ENCODE assay signal across 11 cellular contexts in the genomic region with DNA sequence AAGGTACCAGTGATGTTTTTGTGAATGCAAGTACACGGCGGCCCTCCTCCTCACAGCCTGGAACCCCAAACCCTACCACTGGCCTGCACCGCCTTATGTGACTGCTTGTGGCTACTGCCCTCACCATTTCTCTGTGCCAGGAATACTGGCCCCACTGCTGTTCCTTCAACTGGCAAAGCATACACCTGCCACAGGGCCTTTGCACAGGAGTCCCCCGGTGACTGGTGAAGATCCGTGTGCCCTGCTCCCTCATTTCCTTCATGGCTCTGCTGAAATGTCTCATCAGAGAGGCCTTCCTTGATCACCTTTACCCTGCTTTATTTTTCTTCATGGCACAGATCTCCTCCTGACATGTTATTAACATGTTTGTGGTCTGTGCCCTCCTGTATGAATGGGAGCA. TPM values are rescaled to one million over a fixed set of nuclear protein-coding genes. Genes with fewer than 3 reads are reported as not detected.
"Had no signal": no experiment of that assay in that cellular context is flagged by ENCODE, and none has a peak within 500 bp of the region (broad histone marks: within the 10 kb centered on the region; RNA-seq: fewer than 3 reads in every experiment).

No MANE protein-coding gene starts in this region.

- H3K4me1 Mint-ChIP-seq: GM23338, H9 had no signal

- ATAC-seq: GM23338, HCT116 had no signal

- H3K27ac ChIP-seq: GM23248 had no signal

- H3K4me3 Mint-ChIP-seq: GM23338, H9, HFFc6 had no signal

- H3K36me3 ChIP-seq: HAP-1 had no signal

- DNase-seq: GM23248, GOT3, H7, H9, HCEC 1CT, HFFc6 had no signal

- H3K4me3 ChIP-seq: GM23248, GM23338, HAP-1 had no signal

- H2AFZ ChIP-seq: GM23248, GM23338 had no signal

- H3K4me1 ChIP-seq: HAP-1 had no signal

- H3K27ac Mint-ChIP-seq: GM23338, H9, HFFc6 had no signal

- H3K4me2 ChIP-seq: GM23338 had no signal

- H3K9ac ChIP-seq: GM23248 had no signal

- FAIRE-seq: H1, H54 had no signal

- H3K9me3 ChIP-seq: HAP-1 had no signal

- H3K9me3 Mint-ChIP-seq: GM23338, H9, HFFc6 had no signal

RNA-seq across cellular contexts. Expression of gene FOXC1, which starts 53.8 kb away (rescaled TPM):
- total RNA-seq: H9 had no signal
- polyA plus RNA-seq: H1 had no signal
